In genomic region chr9:14616188-14616982, GRCh38 we compare ENCODE assay signal across 9 cellular contexts.
DNase-seq lines count a peak whose midpoint lies in the region; ATAC-seq and TF ChIP-seq lines count a peak whose summit lies in the region.
"Had no signal": no experiment of that assay in that cellular context is flagged by ENCODE, and none has a peak within 500 bp of the region (broad histone marks: within the 10 kb centered on the region; RNA-seq: fewer than 3 reads in every experiment).

No MANE protein-coding gene starts in this region.

- ATAC-seq in GM18511 (IDR thresholded peaks at IDR 0.05; ENCODE audit: unreplicated experiment) (peak; percentile 90), HG02973 (IDR thresholded peaks at IDR 0.05; ENCODE audit: unreplicated experiment) (peak; percentile 76)

- TF ChIP-seq CTCF in ascending aorta (IDR thresholded peaks at IDR 0.05) (peak in 2 of 3 experiments; percentile 41 to 57), type B pancreatic cell (conservative IDR thresholded peaks at IDR 0.05) (peak; percentile 75)

- H3K4me1 Mint-ChIP-seq in type B pancreatic cell (ENCODE audit: unreplicated experiment): peaks cover 3% of the 10 kb centered on the region

- H3K4me3 ChIP-seq in ascending aorta: no peak overlapping the region

- H3K27ac ChIP-seq in ascending aorta: no peak overlapping the region
- H3K27ac ChIP-seq: neutrophil had no signal

- H3K27ac Mint-ChIP-seq in type B pancreatic cell: no peak overlapping the region

- H3K27me3 ChIP-seq in ascending aorta: no peaks in the 10 kb centered on the region
- H3K27me3 ChIP-seq: neutrophil had no signal

- intact Hi-C loops in ascending aorta (cut with DNase I): loop anchor here (2.0 kb wide), 1 partner anchor 150 kb away; no protein-coding TSS in a partner anchor

- peak; percentile 68 for DNase-seq in Ammon's horn (ENCODE audit: low spot score)
- DNase-seq in NCI-H2081 treated with DMSO at 0.1 percent for 48 hours (lab: John Stamatoyannopoulos, UW): peak; percentile 90
- DNase-seq in ascending aorta (ENCODE audit: low spot score in 2 of 2): no peak
- peak; percentile 30 for DNase-seq in iPS-NIHi7 (ENCODE audit: extremely low spot score)
- no peak for DNase-seq in type B pancreatic cell (ENCODE audit: extremely low spot score, unreplicated experiment)
- no peak for DNase-seq in activated CD4-positive, alpha-beta T cell treated with anti-CD3 and anti-CD28 coated beads for 48 hours

- H3K36me3 Mint-ChIP-seq in type B pancreatic cell: peaks cover under 1% of the 10 kb centered on the region

- no peaks in the 10 kb centered on the region for H3K4me1 ChIP-seq in ascending aorta

- H3K27me3 Mint-ChIP-seq in type B pancreatic cell: no peaks in the 10 kb centered on the region

- H3K4me3 Mint-ChIP-seq in type B pancreatic cell: no peak overlapping the region

- no peaks in the 10 kb centered on the region for H3K9me3 ChIP-seq in ascending aorta
- H3K9me3 ChIP-seq: neutrophil had no signal

- H3K9me3 Mint-ChIP-seq in type B pancreatic cell: no peaks in the 10 kb centered on the region

- peaks cover 0 to 14% of the 10 kb centered on the region in 2 donors for H3K36me3 ChIP-seq in ascending aorta
- H3K36me3 ChIP-seq: neutrophil had no signal

Comparison
In these comparisons a context has a peak if more than half of its experiments do, and no peak if none do; other contexts are left out.
1. DNase-seq: peak in Ammon's horn (single experiment), NCI-H2081 treated with DMSO at 0.1 percent for 48 hours (single experiment) and iPS-NIHi7 (single experiment); none in ascending aorta (0 of 2), type B pancreatic cell (single experiment) and activated CD4-positive, alpha-beta T cell treated with anti-CD3 and anti-CD28 coated beads for 48 hours (single experiment).